1 cellular context compared by ENCODE assay signal in genomic region chr10:43923328-43923727, GRCh38.
TF ChIP-seq lines count a peak whose summit lies in the region.

No MANE protein-coding gene starts in this region.

TF ChIP-seq in GM12878, 131 proteins besides CTCF, POLR2A, EP300 and RAD21 (continued from another document):
- TF ChIP-seq HSF1 (IDR thresholded peaks at IDR 0.05; ENCODE audit: low read depth, low read length) (no peak), HDAC2 (IDR thresholded peaks at IDR 0.05) (no peak), KDM1A (IDR thresholded peaks at IDR 0.05; ENCODE audit: borderline replicate concordance) (no peak), SPI1 (IDR thresholded peaks at IDR 0.05; ENCODE audit: borderline replicate concordance, insufficient read depth, low read depth, low read length) (0 out of 2 replicates have a peak, but pooled peaks have one; percentile 3)
TF ChIP-seq in GM12878: peak in this region for 3.
